14 cellular contexts compared by ENCODE assay signal in the genomic region with DNA sequence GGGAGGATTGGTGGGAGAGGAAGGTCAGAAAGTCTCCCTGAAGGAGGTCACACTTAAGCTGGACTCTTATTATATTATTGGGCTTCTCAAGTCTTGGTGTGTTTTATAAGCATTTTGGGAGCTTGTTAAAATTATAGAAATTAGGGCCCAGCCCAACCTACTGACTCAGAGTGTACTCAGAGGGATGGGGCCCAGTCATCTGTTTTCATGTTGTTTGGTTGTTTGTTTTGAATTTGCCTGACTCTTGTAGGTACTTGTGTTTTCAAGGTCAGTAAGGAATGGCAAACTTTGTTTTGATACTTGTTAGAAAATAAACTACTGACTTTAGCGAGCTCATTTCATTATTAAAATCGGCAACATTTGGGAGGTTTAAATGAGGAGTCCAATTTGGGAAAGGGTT.
DNase-seq lines count a peak whose midpoint lies in the region; ATAC-seq and TF ChIP-seq lines count a peak whose summit lies in the region.
"Had no signal": no experiment of that assay in that cellular context is flagged by ENCODE, and none has a peak within 500 bp of the region (broad histone marks: within the 10 kb centered on the region; RNA-seq: fewer than 3 reads in every experiment).

No MANE protein-coding gene starts in this region.

- no peak overlapping the region for H3K4me3 ChIP-seq in PC-3 (ENCODE audit: low read length)
- no peak overlapping the region for H3K4me3 ChIP-seq in fibroblast of mammary gland (ENCODE audit: control insufficient read depth, low read depth, low read length)
- H3K4me3 ChIP-seq in left ventricle myocardium inferior, result no peak overlapping the region
- H3K4me3 ChIP-seq: GM23338 had no signal

- H3K9ac ChIP-seq in PC-3 (ENCODE audit: low read length), result no peak overlapping the region

- no peak for TF ChIP-seq CTCF in PC-3 (conservative IDR thresholded peaks at IDR 0.05; ENCODE audit: low read depth, low read length)
- TF ChIP-seq CTCF in fibroblast of mammary gland (conservative IDR thresholded peaks at IDR 0.05; ENCODE audit: control insufficient read depth, insufficient read depth, low read depth, low read length), result no peak
- TF ChIP-seq CTCF in left ventricle myocardium inferior (IDR thresholded peaks at IDR 0.05; ENCODE audit: borderline replicate concordance), result no peak

- no peaks in the 10 kb centered on the region for H3K9me2 ChIP-seq in PC-3 (replicated peaks; ENCODE audit: low read length)

- no TSS peak for BruUV-seq in PC-3 (replicated peaks; lab: Mats Ljungman, UMichigan)

- POLR2A ChIA-PET in PC-3 (lab: Charles Lee; ENCODE audit: unreplicated experiment), result no interaction called here

- no peaks in the 10 kb centered on the region for H3F3A ChIP-seq in PC-3 (ENCODE audit: low read length, unreplicated experiment)

- H2AFZ ChIP-seq in PC-3 (ENCODE audit: low read length), result no peak overlapping the region
- H2AFZ ChIP-seq: GM23338 had no signal

- H3K4me1 ChIP-seq in PC-3 (ENCODE audit: insufficient read depth, low read length) (peaks cover 34% of the 10 kb centered on the region), left ventricle myocardium inferior (no peaks in the 10 kb centered on the region)

- intact Hi-C loops in PC-3 (cut with micrococcal nuclease) (loop anchor here (5.0 kb wide), 1 partner anchor 132 kb away; no protein-coding TSS in a partner anchor), left ventricle myocardium inferior (cut with micrococcal nuclease) (no loop called here)

- no peaks in the 10 kb centered on the region for H3K27me3 ChIP-seq in PC-3 (ENCODE audit: low read length)
- peaks cover 83% of the 10 kb centered on the region for H3K27me3 ChIP-seq in left ventricle myocardium inferior (ENCODE audit: low read depth)

- no peaks in the 10 kb centered on the region for H3K79me2 ChIP-seq in PC-3 (ENCODE audit: low read length)

- ATAC-seq in PC-3, result peak; percentile 15; the same call in 1 of the 2 replicates
- ATAC-seq: GM23338, HCT116 had no signal

- DNase-seq in PC-3 (peak; percentile 46), ecto neural progenitor cell (ENCODE audit: low spot score) (peak; percentile 13), fibroblast of mammary gland (ENCODE audit: low read depth) (peak; percentile 17), iPS-NIHi7 (ENCODE audit: extremely low spot score) (no peak), NCI-H1436 treated with DMSO at 0.1 percent for 48 hours (lab: John Stamatoyannopoulos, UW) (no peak), left ventricle myocardium inferior (no peak)
- DNase-seq: C1 segment of cervical spinal cord; CD4-positive, alpha-beta memory T cell; COR-L47; DMS153; DND-41; H9 had no signal

- H3K4me2 ChIP-seq in PC-3 (ENCODE audit: low read length), result peak overlapping the region; percentile 22; the same call in 1 of the 2 replicates
- H3K4me2 ChIP-seq: GM23338 had no signal

- CTCF ChIA-PET in PC-3 (lab: Charles Lee), result interaction anchor here (1.2 kb wide), 1 partner anchor 19 kb away, joined by 3 read pairs; no protein-coding TSS in a partner anchor

- H3K9me3 ChIP-seq in PC-3 (ENCODE audit: low read length) (no peaks in the 10 kb centered on the region), left ventricle myocardium inferior (replicated peaks) (no peaks in the 10 kb centered on the region)

- H3K27ac ChIP-seq in PC-3 (ENCODE audit: low read length), result no peak overlapping the region
- no peak overlapping the region for H3K27ac ChIP-seq in left ventricle myocardium inferior (replicated peaks)

- H3K36me3 ChIP-seq in PC-3 (ENCODE audit: low read depth, low read length), result no peaks in the 10 kb centered on the region
- no peaks in the 10 kb centered on the region for H3K36me3 ChIP-seq in left ventricle myocardium inferior

- no peaks in the 10 kb centered on the region for H4K20me1 ChIP-seq in PC-3 (ENCODE audit: low read length)

Comparison
In these comparisons a context has a peak if more than half of its experiments do, and no peak if none do; other contexts are left out.
1. DNase-seq: peak in PC-3 (single experiment), ecto neural progenitor cell (single experiment) and fibroblast of mammary gland (single experiment); none in iPS-NIHi7 (single experiment), NCI-H1436 treated with DMSO at 0.1 percent for 48 hours (single experiment) and left ventricle myocardium inferior (single experiment).